Comparison of ENCODE assay signal across 24 cellular contexts in genomic region chr5:133082128-133082527, GRCh38.
"Had no signal": no experiment of that assay in that cellular context is flagged by ENCODE, and none has a peak within 500 bp of the region (broad histone marks: within the 10 kb centered on the region; RNA-seq: fewer than 3 reads in every experiment).

No MANE protein-coding gene starts in this region.

- DNase-seq: colonic mucosa; dermis blood vessel endothelial cell; effector memory CD4-positive, alpha-beta T cell; erythroblast; esophagus squamous epithelium; gastrocnemius medialis; head of caudate nucleus; kidney; natural killer cell; right lobe of liver; small intestine; stimulated activated CD4-positive, alpha-beta T cell treated with anti-CD3 and anti-CD28 coated beads, Interleukin-15, amount 100 ng/mL, for 24 hours; stimulated activated CD4-positive, alpha-beta T cell treated with anti-CD3 and anti-CD28 coated beads, Interleukin-2, amount 100 ng/mL, for 48 hours; stimulated activated naive CD4-positive, alpha-beta T cell; stimulated activated naive CD8-positive, alpha-beta T cell treated with anti-CD3 and anti-CD28 coated beads, Interleukin-15, amount 100 ng/mL, for 72 hours; thyroid gland; trophoblast cell had no signal

- H3K4me1 ChIP-seq: colonic mucosa, esophagus squamous epithelium, gastrocnemius medialis, parathyroid adenoma, right lobe of liver, thyroid gland, vagina had no signal

- H3K27ac Mint-ChIP-seq: progenitor cell of endocrine pancreas had no signal

- H3K9me3 ChIP-seq: colonic mucosa, esophagus squamous epithelium, gastrocnemius medialis, right lobe of liver, thyroid gland, vagina had no signal

- H3K4me3 ChIP-seq: colonic mucosa, esophagus squamous epithelium, gastrocnemius medialis, hepatocyte, lung, right lobe of liver, thyroid gland, vagina had no signal

- ATAC-seq: gastrocnemius medialis; left lobe of liver; natural killer cell; right lobe of liver; stimulated activated naive CD8-positive, alpha-beta T cell treated with anti-CD3 and anti-CD28 coated beads, Interleukin-15, amount 100 ng/mL, for 72 hours had no signal

- H3K9ac ChIP-seq: parathyroid adenoma had no signal

- H3K27me3 Mint-ChIP-seq: memory B cell; progenitor cell of endocrine pancreas; stimulated activated naive CD8-positive, alpha-beta T cell treated with anti-CD3 and anti-CD28 coated beads, Interleukin-15, amount 100 ng/mL, for 72 hours had no signal

- H3K4me3 Mint-ChIP-seq: memory B cell; natural killer cell; stimulated activated naive CD8-positive, alpha-beta T cell treated with anti-CD3 and anti-CD28 coated beads, Interleukin-15, amount 100 ng/mL, for 72 hours had no signal

- H2AFZ ChIP-seq: hepatocyte, parathyroid adenoma had no signal

- H3K27ac ChIP-seq: colonic mucosa, esophagus squamous epithelium, gastrocnemius medialis, hepatocyte, parathyroid adenoma, right lobe of liver, thyroid gland, vagina had no signal

- H3K36me3 ChIP-seq: colonic mucosa had no signal

- H3K9me3 Mint-ChIP-seq: memory B cell; natural killer cell; stimulated activated naive CD8-positive, alpha-beta T cell treated with anti-CD3 and anti-CD28 coated beads, Interleukin-15, amount 100 ng/mL, for 72 hours had no signal

- H3K27me3 ChIP-seq: colonic mucosa, esophagus squamous epithelium, gastrocnemius medialis, hepatocyte, right lobe of liver, thyroid gland, vagina had no signal

- H3K4me2 ChIP-seq: hepatocyte had no signal
